In the genomic region with DNA sequence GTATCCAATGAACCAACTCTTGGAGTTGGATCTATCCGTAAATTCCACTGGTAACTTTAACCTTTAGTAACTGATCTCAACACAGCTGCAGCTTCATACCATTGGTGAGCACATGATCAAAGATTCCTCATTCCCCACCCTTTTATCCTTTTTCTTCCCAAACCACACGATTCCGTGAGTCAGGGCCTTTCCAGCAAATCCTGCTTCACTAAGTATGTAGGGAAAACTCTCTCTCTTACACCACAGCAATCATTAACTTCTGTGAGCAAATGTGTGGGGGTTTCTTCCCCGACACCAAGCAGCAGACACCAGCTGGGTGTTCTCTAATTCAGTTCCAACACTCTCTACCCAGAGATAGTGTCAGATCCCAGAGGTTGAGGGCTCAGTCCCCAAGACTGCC, we compare ENCODE assay signal across 13 cellular contexts. TPM values are rescaled to one million over a fixed set of nuclear protein-coding genes. Genes with fewer than 3 reads are reported as not detected.
A peak's percentile ranks its signal among the peaks of the same experiment; 100 is the strongest.
DNase-seq lines count a peak whose midpoint lies in the region; ATAC-seq, FAIRE-seq and TF ChIP-seq lines count a peak whose summit lies in the region.
"Had no signal": no experiment of that assay in that cellular context is flagged by ENCODE, and none has a peak within 500 bp of the region (broad histone marks: within the 10 kb centered on the region; RNA-seq: fewer than 3 reads in every experiment).

No MANE protein-coding gene starts in this region.

- peak; percentile 97 for FAIRE-seq in RCC 7860 (lab: Jason Lieb, UNC)

- H3K27me3 Mint-ChIP-seq in osteocyte (ENCODE audit: unreplicated experiment), result no peaks in the 10 kb centered on the region
- H3K27me3 Mint-ChIP-seq: activated CD8-positive, alpha-beta T cell treated with anti-CD3 and anti-CD28 coated beads for 36 hours; activated naive CD8-positive, alpha-beta T cell treated with anti-CD3 and anti-CD28 coated beads for 36 hours; CD4-positive, alpha-beta memory T cell had no signal

- no peak overlapping the region for H3K4me3 ChIP-seq in Karpas-422 (ENCODE audit: low read length)

- DNase-seq in Caki2 (ENCODE audit: low read depth) (peak; percentile 81), RCC 7860 (ENCODE audit: low spot score) (peak; percentile 91), fibroblast of peridontal ligament (ENCODE audit: extremely low read depth) (peak; percentile 99), osteocyte (ENCODE audit: extremely low spot score, unreplicated experiment) (no peak), NCI-H1436 treated with DMSO at 0.1 percent for 48 hours (lab: John Stamatoyannopoulos, UW) (no peak), HuH-7 (ENCODE audit: low spot score) (no peak), Karpas-422 (no peak)
- DNase-seq: activated CD8-positive, alpha-beta T cell treated with anti-CD3 and anti-CD28 coated beads for 36 hours; activated naive CD8-positive, alpha-beta T cell treated with anti-CD3 and anti-CD28 coated beads for 36 hours; CD4-positive, alpha-beta memory T cell; NCI-H2171 treated with DMSO at 0.1 percent for 48 hours had no signal

- H3K9ac ChIP-seq in Karpas-422 (ENCODE audit: low read length), result no peak overlapping the region

- no peaks in the 10 kb centered on the region for H4K20me1 ChIP-seq in Karpas-422 (ENCODE audit: insufficient read depth, low read depth, low read length)

- TF ChIP-seq CTCF in osteocyte (IDR thresholded peaks at IDR 0.05), result no peak

- no peak overlapping the region for H3K4me3 Mint-ChIP-seq in osteocyte (ENCODE audit: unreplicated experiment)
- H3K4me3 Mint-ChIP-seq: activated CD8-positive, alpha-beta T cell treated with anti-CD3 and anti-CD28 coated beads for 36 hours; activated naive CD8-positive, alpha-beta T cell treated with anti-CD3 and anti-CD28 coated beads for 36 hours; CD4-positive, alpha-beta memory T cell; T-helper 1 cell treated with Interleukin-12 subunit alpha and Interleukin-12 subunit beta and Interleukin-4 antibody, amounts not matched to agents 30 μg/mL and 1 μg/mL, for 36 hours had no signal

- peaks cover 82% of the 10 kb centered on the region for H3K36me3 ChIP-seq in Karpas-422 (ENCODE audit: insufficient read depth, low read length)

- H3K4me2 ChIP-seq in Karpas-422 (ENCODE audit: low read depth, low read length, poor library complexity, severe bottlenecking), result no peak overlapping the region

- in situ Hi-C loops in Caki2 (cut with HindIII; ENCODE audit: low pct_unique_long_range_greater_than_20kb, low sequenced_read_pairs), result no loop called here

- H3K4me1 Mint-ChIP-seq in osteocyte (ENCODE audit: unreplicated experiment), result peaks cover 29% of the 10 kb centered on the region

- no peak overlapping the region for H2AFZ ChIP-seq in Karpas-422 (ENCODE audit: low read length)

- H3K79me2 ChIP-seq in Karpas-422 (ENCODE audit: low read length), result peaks cover 9% of the 10 kb centered on the region

- peak overlapping the region; percentile 19 for H3K27ac Mint-ChIP-seq in osteocyte (ENCODE audit: unreplicated experiment)
- H3K27ac Mint-ChIP-seq: activated CD8-positive, alpha-beta T cell treated with anti-CD3 and anti-CD28 coated beads for 36 hours; activated naive CD8-positive, alpha-beta T cell treated with anti-CD3 and anti-CD28 coated beads for 36 hours; T-helper 1 cell treated with Interleukin-12 subunit alpha and Interleukin-12 subunit beta and Interleukin-4 antibody, amounts not matched to agents 30 μg/mL and 1 μg/mL, for 36 hours had no signal

- no peaks in the 10 kb centered on the region for H3K9me3 ChIP-seq in Karpas-422 (ENCODE audit: low read length)

- H3K9me2 ChIP-seq in Karpas-422 (replicated peaks; ENCODE audit: insufficient read depth, low read length), result no peaks in the 10 kb centered on the region

- peaks cover 57% of the 10 kb centered on the region for H3K36me3 Mint-ChIP-seq in osteocyte (ENCODE audit: unreplicated experiment)

- peaks cover 28% of the 10 kb centered on the region for H3K4me1 ChIP-seq in Karpas-422 (ENCODE audit: low read length)

- H3K27ac ChIP-seq in Karpas-422 (ENCODE audit: low read length), result no peak overlapping the region

- H3K9me3 Mint-ChIP-seq in osteocyte (ENCODE audit: unreplicated experiment), result no peaks in the 10 kb centered on the region
- H3K9me3 Mint-ChIP-seq: activated CD8-positive, alpha-beta T cell treated with anti-CD3 and anti-CD28 coated beads for 36 hours; activated naive CD8-positive, alpha-beta T cell treated with anti-CD3 and anti-CD28 coated beads for 36 hours; T-helper 1 cell treated with Interleukin-12 subunit alpha and Interleukin-12 subunit beta and Interleukin-4 antibody, amounts not matched to agents 30 μg/mL and 1 μg/mL, for 36 hours had no signal

- no peak for ATAC-seq in HG02852 (IDR thresholded peaks at IDR 0.05; ENCODE audit: unreplicated experiment)
- ATAC-seq: activated CD8-positive, alpha-beta T cell treated with anti-CD3 and anti-CD28 coated beads for 36 hours had no signal

- H3K27me3 ChIP-seq in Karpas-422 (ENCODE audit: low read length), result no peaks in the 10 kb centered on the region

RNA-seq across cellular contexts. Expression of a gene that starts 23.5 kb away (rescaled TPM):
- total RNA-seq in Caki2 (2014; rRNA removed; shearing (Covaris generic); ENCODE audit: low replicate concordance), result 64.6 and 91.0 TPM in 2 replicates
- 89.9 and 93.4 TPM in 2 replicates for total RNA-seq in osteocyte
- 124 and 167 TPM in 2 replicates for total RNA-seq in Karpas-422 (2014; rRNA removed; shearing (Covaris generic); ENCODE audit: low replicate concordance)

RNA-seq across cellular contexts. Expression of a gene that starts 24.1 kb away (rescaled TPM):
- total RNA-seq in Caki2 (2014; rRNA removed; shearing (Covaris generic); ENCODE audit: low replicate concordance), result 36.7 and 37.0 TPM in 2 replicates
- 75.8 and 79.2 TPM in 2 replicates for total RNA-seq in osteocyte
- 72.6 and 114 TPM in 2 replicates for total RNA-seq in Karpas-422 (2014; rRNA removed; shearing (Covaris generic); ENCODE audit: low replicate concordance)

RNA-seq across cellular contexts. Expression of a gene that starts 34.1 kb away (rescaled TPM):
- total RNA-seq in Caki2 (2014; rRNA removed; shearing (Covaris generic); ENCODE audit: low replicate concordance), result 3.7 and 10.2 TPM in 2 replicates
- 5.2 and 5.5 TPM in 2 replicates for total RNA-seq in osteocyte
- not detected in 2 replicates for total RNA-seq in Karpas-422 (2014; rRNA removed; shearing (Covaris generic); ENCODE audit: low replicate concordance)

Comparison
In these comparisons a context has a peak if more than half of its experiments do, and no peak if none do; other contexts are left out.
1. DNase-seq: peak in Caki2 (single experiment), RCC 7860 (single experiment) and fibroblast of peridontal ligament (single experiment); none in osteocyte (single experiment), NCI-H1436 treated with DMSO at 0.1 percent for 48 hours (single experiment), HuH-7 (single experiment) and Karpas-422 (single experiment).